In genomic region chr1:168542978-168543377, GRCh38 we compare ENCODE assay signal across 5 cellular contexts. TPM values are rescaled to one million over a fixed set of nuclear protein-coding genes. Genes with fewer than 3 reads are reported as not detected.
"Had no signal": no experiment of that assay in that cellular context is flagged by ENCODE, and none has a peak within 500 bp of the region (broad histone marks: within the 10 kb centered on the region; RNA-seq: fewer than 3 reads in every experiment).

No MANE protein-coding gene starts in this region.

RNA-seq across cellular contexts. Expression of gene XCL2, which starts 0.8 kb away (rescaled TPM):
- total RNA-seq: activated naive CD4-positive, alpha-beta T cell treated with anti-CD3 and anti-CD28 coated beads for 36 hours; ascending aorta; cardiac septum; Right ventricle myocardium superior had no signal
- polyA plus RNA-seq: adipose tissue had no signal

RNA-seq across cellular contexts. Expression of gene XCL1, which starts 33.4 kb away (rescaled TPM):
- total RNA-seq: activated naive CD4-positive, alpha-beta T cell treated with anti-CD3 and anti-CD28 coated beads for 36 hours; ascending aorta had no signal
